1 cellular context compared by ENCODE assay signal in the genomic region with DNA sequence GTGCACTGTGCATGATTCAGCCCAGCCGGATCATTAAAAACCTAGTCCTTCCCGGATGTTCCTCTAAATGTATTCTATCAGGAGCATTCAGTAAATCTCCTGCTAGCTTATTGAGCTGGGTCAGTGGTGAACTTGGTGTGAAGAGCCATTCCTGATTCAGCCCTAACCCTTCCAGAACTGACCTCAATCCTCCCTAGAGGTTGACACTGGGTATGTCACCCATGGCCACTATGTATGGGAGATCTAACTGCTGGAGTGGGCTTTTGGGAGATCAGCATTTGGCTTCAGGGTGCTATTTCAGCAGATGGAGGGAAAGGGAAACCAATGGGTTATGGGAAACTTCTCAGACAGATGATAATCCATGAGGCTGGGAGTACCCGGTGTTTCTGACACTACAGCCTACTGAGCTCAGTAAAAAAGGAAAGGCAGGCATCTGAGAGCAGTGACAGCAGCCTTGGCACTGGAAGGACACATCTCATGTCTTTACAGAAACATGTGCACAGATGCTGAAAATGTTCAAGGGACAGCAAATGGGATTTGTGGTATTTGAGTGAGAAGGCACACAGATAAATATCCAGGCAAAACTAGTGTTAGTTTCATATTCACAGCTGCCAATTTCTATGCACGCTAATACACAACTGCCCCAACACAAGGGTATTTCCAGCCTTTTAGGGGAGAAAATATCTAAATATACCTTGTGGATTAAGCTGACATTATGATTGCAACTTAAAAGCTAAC.
TF ChIP-seq lines count a peak whose summit lies in the region.

No MANE protein-coding gene starts in this region.

TF ChIP-seq in GM12878, 131 proteins besides CTCF, POLR2A, EP300 and RAD21 (continued from another document and continues in another):
- TF ChIP-seq, protein P1, sequence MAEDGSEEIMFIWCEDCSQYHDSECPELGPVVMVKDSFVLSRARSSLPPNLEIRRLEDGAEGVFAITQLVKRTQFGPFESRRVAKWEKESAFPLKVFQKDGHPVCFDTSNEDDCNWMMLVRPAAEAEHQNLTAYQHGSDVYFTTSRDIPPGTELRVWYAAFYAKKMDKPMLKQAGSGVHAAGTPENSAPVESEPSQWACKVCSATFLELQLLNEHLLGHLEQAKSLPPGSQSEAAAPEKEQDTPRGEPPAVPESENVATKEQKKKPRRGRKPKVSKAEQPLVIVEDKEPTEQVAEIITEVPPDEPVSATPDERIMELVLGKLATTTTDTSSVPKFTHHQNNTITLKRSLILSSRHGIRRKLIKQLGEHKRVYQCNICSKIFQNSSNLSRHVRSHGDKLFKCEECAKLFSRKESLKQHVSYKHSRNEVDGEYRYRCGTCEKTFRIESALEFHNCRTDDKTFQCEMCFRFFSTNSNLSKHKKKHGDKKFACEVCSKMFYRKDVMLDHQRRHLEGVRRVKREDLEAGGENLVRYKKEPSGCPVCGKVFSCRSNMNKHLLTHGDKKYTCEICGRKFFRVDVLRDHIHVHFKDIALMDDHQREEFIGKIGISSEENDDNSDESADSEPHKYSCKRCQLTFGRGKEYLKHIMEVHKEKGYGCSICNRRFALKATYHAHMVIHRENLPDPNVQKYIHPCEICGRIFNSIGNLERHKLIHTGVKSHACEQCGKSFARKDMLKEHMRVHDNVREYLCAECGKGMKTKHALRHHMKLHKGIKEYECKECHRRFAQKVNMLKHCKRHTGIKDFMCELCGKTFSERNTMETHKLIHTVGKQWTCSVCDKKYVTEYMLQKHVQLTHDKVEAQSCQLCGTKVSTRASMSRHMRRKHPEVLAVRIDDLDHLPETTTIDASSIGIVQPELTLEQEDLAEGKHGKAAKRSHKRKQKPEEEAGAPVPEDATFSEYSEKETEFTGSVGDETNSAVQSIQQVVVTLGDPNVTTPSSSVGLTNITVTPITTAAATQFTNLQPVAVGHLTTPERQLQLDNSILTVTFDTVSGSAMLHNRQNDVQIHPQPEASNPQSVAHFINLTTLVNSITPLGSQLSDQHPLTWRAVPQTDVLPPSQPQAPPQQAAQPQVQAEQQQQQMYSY (CRISPR knock-in tag; IDR thresholded peaks at IDR 0.05) = no peak
- peak; percentile 88 for TF ChIP-seq DPF2 (IDR thresholded peaks at IDR 0.05)
- TF ChIP-seq, protein P2, sequence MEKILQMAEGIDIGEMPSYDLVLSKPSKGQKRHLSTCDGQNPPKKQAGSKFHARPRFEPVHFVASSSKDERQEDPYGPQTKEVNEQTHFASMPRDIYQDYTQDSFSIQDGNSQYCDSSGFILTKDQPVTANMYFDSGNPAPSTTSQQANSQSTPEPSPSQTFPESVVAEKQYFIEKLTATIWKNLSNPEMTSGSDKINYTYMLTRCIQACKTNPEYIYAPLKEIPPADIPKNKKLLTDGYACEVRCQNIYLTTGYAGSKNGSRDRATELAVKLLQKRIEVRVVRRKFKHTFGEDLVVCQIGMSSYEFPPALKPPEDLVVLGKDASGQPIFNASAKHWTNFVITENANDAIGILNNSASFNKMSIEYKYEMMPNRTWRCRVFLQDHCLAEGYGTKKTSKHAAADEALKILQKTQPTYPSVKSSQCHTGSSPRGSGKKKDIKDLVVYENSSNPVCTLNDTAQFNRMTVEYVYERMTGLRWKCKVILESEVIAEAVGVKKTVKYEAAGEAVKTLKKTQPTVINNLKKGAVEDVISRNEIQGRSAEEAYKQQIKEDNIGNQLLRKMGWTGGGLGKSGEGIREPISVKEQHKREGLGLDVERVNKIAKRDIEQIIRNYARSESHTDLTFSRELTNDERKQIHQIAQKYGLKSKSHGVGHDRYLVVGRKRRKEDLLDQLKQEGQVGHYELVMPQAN (conservative IDR thresholded peaks at IDR 0.05) = peak; percentile 26; the same call in 1 of the 2 replicates
- no peak for TF ChIP-seq SRF (IDR thresholded peaks at IDR 0.05; ENCODE audit: low read depth in 2 of 2, low read length in 2 of 2)
- no peak for TF ChIP-seq CBX3 (IDR thresholded peaks at IDR 0.05; ENCODE audit: borderline replicate concordance, low read depth)
- TF ChIP-seq, protein P3, sequence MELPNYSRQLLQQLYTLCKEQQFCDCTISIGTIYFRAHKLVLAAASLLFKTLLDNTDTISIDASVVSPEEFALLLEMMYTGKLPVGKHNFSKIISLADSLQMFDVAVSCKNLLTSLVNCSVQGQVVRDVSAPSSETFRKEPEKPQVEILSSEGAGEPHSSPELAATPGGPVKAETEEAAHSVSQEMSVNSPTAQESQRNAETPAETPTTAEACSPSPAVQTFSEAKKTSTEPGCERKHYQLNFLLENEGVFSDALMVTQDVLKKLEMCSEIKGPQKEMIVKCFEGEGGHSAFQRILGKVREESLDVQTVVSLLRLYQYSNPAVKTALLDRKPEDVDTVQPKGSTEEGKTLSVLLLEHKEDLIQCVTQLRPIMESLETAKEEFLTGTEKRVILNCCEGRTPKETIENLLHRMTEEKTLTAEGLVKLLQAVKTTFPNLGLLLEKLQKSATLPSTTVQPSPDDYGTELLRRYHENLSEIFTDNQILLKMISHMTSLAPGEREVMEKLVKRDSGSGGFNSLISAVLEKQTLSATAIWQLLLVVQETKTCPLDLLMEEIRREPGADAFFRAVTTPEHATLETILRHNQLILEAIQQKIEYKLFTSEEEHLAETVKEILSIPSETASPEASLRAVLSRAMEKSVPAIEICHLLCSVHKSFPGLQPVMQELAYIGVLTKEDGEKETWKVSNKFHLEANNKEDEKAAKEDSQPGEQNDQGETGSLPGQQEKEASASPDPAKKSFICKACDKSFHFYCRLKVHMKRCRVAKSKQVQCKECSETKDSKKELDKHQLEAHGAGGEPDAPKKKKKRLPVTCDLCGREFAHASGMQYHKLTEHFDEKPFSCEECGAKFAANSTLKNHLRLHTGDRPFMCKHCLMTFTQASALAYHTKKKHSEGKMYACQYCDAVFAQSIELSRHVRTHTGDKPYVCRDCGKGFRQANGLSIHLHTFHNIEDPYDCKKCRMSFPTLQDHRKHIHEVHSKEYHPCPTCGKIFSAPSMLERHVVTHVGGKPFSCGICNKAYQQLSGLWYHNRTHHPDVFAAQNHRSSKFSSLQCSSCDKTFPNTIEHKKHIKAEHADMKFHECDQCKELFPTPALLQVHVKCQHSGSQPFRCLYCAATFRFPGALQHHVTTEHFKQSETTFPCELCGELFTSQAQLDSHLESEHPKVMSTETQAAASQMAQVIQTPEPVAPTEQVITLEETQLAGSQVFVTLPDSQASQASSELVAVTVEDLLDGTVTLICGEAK (IDR thresholded peaks at IDR 0.05; ENCODE audit: borderline replicate concordance) = no peak
- TF ChIP-seq, protein P4, sequence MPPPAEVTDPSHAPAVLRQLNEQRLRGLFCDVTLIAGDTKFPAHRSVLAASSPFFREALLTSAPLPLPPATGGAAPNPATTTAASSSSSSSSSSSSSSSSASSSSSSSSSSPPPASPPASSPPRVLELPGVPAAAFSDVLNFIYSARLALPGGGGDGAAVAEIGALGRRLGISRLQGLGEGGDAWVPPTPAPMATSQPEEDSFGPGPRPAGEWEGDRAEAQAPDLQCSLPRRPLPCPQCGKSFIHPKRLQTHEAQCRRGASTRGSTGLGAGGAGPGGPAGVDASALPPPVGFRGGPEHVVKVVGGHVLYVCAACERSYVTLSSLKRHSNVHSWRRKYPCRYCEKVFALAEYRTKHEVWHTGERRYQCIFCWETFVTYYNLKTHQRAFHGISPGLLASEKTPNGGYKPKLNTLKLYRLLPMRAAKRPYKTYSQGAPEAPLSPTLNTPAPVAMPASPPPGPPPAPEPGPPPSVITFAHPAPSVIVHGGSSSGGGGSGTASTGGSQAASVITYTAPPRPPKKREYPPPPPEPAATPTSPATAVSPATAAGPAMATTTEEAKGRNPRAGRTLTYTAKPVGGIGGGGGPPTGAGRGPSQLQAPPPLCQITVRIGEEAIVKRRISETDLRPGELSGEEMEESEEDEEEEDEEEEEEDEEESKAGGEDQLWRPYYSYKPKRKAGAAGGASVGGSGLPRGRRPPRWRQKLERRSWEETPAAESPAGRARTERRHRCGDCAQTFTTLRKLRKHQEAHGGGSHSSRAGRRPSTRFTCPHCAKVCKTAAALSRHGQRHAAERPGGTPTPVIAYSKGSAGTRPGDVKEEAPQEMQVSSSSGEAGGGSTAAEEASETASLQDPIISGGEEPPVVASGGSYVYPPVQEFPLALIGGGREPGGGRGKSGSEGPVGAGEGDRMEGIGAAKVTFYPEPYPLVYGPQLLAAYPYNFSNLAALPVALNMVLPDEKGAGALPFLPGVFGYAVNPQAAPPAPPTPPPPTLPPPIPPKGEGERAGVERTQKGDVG (CRISPR knock-in tag; IDR thresholded peaks at IDR 0.05) = no peak
- TF ChIP-seq ATF7 (IDR thresholded peaks at IDR 0.05; ENCODE audit: low read depth) = peak; percentile 35; the same call in 1 of the 2 replicates
- no peak for TF ChIP-seq GABPA (IDR thresholded peaks at IDR 0.05; ENCODE audit: low read depth)
- no peak for TF ChIP-seq ASH2L (IDR thresholded peaks at IDR 0.05; ENCODE audit: borderline replicate concordance, low read depth)
- TF ChIP-seq RCOR1 (conservative IDR thresholded peaks at IDR 0.05; ENCODE audit: low read depth, low read length) = no peak
- TF ChIP-seq, protein P5, sequence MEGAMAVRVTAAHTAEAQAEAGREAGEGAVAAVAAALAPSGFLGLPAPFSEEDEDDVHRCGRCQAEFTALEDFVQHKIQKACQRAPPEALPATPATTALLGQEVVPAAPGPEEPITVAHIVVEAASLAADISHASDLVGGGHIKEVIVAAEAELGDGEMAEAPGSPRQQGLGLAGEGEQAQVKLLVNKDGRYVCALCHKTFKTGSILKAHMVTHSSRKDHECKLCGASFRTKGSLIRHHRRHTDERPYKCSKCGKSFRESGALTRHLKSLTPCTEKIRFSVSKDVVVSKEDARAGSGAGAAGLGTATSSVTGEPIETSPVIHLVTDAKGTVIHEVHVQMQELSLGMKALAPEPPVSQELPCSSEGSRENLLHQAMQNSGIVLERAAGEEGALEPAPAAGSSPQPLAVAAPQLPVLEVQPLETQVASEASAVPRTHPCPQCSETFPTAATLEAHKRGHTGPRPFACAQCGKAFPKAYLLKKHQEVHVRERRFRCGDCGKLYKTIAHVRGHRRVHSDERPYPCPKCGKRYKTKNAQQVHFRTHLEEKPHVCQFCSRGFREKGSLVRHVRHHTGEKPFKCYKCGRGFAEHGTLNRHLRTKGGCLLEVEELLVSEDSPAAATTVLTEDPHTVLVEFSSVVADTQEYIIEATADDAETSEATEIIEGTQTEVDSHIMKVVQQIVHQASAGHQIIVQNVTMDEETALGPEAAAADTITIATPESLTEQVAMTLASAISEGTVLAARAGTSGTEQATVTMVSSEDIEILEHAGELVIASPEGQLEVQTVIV (IDR thresholded peaks at IDR 0.05; ENCODE audit: borderline replicate concordance, partially characterized antibody) = no peak
- TF ChIP-seq POLR2AphosphoS2 (IDR thresholded peaks at IDR 0.05; ENCODE audit: low read depth, low read length) = no peak
- TF ChIP-seq RBBP5 (conservative IDR thresholded peaks at IDR 0.05) = no peak
- TF ChIP-seq ZNF384 (IDR thresholded peaks at IDR 0.05; ENCODE audit: borderline replicate concordance, low read depth, low read length) = no peak
- TF ChIP-seq, protein P6, sequence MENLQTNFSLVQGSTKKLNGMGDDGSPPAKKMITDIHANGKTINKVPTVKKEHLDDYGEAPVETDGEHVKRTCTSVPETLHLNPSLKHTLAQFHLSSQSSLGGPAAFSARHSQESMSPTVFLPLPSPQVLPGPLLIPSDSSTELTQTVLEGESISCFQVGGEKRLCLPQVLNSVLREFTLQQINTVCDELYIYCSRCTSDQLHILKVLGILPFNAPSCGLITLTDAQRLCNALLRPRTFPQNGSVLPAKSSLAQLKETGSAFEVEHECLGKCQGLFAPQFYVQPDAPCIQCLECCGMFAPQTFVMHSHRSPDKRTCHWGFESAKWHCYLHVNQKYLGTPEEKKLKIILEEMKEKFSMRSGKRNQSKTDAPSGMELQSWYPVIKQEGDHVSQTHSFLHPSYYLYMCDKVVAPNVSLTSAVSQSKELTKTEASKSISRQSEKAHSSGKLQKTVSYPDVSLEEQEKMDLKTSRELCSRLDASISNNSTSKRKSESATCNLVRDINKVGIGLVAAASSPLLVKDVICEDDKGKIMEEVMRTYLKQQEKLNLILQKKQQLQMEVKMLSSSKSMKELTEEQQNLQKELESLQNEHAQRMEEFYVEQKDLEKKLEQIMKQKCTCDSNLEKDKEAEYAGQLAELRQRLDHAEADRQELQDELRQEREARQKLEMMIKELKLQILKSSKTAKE (IDR thresholded peaks at IDR 0.05; ENCODE audit: low read depth, poor library complexity, severe bottlenecking) = peak; percentile 51
- TF ChIP-seq, protein P7, sequence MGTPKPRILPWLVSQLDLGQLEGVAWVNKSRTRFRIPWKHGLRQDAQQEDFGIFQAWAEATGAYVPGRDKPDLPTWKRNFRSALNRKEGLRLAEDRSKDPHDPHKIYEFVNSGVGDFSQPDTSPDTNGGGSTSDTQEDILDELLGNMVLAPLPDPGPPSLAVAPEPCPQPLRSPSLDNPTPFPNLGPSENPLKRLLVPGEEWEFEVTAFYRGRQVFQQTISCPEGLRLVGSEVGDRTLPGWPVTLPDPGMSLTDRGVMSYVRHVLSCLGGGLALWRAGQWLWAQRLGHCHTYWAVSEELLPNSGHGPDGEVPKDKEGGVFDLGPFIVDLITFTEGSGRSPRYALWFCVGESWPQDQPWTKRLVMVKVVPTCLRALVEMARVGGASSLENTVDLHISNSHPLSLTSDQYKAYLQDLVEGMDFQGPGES (IDR thresholded peaks at IDR 0.05) = no peak
- no peak; the same call in 1 of the 2 replicates for TF ChIP-seq LARP7 (IDR thresholded peaks at IDR 0.05)
- TF ChIP-seq YBX1 (IDR thresholded peaks at IDR 0.05) = no peak
- TF ChIP-seq IKZF2 (IDR thresholded peaks at IDR 0.05) = peak; percentile 96
- TF ChIP-seq BHLHE40 (IDR thresholded peaks at IDR 0.05; ENCODE audit: borderline replicate concordance in 1 of 2, low read depth in 2 of 2, low read length in 1 of 2) = peak in 1 of 2 experiments; percentile 62; a peak in 2 of 4 replicates
- no peak for TF ChIP-seq TCF7 (IDR thresholded peaks at IDR 0.05; ENCODE audit: borderline replicate concordance)
- no peak for TF ChIP-seq PAX8 (IDR thresholded peaks at IDR 0.05)
- TF ChIP-seq EZH2 (IDR thresholded peaks at IDR 0.05; ENCODE audit: borderline replicate concordance, control insufficient read depth, low read depth, low read length) = no peak
- peak; percentile 66 for TF ChIP-seq ZNF24 (IDR thresholded peaks at IDR 0.05)
- TF ChIP-seq POLR2AphosphoS5 (IDR thresholded peaks at IDR 0.05; ENCODE audit: low read length) = no peak
- TF ChIP-seq, protein P8, sequence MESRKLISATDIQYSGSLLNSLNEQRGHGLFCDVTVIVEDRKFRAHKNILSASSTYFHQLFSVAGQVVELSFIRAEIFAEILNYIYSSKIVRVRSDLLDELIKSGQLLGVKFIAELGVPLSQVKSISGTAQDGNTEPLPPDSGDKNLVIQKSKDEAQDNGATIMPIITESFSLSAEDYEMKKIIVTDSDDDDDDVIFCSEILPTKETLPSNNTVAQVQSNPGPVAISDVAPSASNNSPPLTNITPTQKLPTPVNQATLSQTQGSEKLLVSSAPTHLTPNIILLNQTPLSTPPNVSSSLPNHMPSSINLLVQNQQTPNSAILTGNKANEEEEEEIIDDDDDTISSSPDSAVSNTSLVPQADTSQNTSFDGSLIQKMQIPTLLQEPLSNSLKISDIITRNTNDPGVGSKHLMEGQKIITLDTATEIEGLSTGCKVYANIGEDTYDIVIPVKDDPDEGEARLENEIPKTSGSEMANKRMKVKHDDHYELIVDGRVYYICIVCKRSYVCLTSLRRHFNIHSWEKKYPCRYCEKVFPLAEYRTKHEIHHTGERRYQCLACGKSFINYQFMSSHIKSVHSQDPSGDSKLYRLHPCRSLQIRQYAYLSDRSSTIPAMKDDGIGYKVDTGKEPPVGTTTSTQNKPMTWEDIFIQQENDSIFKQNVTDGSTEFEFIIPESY (IDR thresholded peaks at IDR 0.05) = no peak
- no peak for TF ChIP-seq BRCA1 (IDR thresholded peaks at IDR 0.05; ENCODE audit: low read depth, low read length)
- TF ChIP-seq, protein P9, sequence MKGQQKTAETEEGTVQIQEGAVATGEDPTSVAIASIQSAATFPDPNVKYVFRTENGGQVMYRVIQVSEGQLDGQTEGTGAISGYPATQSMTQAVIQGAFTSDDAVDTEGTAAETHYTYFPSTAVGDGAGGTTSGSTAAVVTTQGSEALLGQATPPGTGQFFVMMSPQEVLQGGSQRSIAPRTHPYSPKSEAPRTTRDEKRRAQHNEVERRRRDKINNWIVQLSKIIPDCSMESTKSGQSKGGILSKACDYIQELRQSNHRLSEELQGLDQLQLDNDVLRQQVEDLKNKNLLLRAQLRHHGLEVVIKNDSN (IDR thresholded peaks at IDR 0.05; ENCODE audit: borderline replicate concordance, extremely low read length, insufficient read depth, low read depth, low read length) = no peak
